Comparison of ENCODE assay signal across 16 cellular contexts in the genomic region with DNA sequence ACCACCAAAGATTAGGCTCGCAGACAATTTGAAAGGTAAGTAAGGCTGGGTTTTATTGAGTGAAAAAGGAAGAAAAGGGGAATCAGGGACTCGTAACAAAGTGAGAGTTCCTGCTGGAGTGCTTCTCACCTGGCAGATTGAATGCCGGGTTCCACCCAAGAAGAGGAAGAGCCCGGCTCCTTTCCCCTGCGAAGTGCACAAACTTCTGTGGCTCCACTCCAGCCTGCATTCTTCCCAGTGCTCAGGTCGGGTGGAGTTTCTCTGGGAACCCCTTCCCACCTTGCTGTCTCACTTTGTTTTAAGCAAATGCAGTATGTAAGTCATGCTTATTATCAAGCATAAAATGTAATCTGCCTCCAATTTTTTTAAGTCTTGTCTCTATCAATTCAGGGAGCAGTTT.
A peak's percentile ranks its signal among the peaks of the same experiment; 100 is the strongest.
DNase-seq lines count a peak whose midpoint lies in the region; ATAC-seq, FAIRE-seq and TF ChIP-seq lines count a peak whose summit lies in the region.
"Had no signal": no experiment of that assay in that cellular context is flagged by ENCODE, and none has a peak within 500 bp of the region (broad histone marks: within the 10 kb centered on the region; RNA-seq: fewer than 3 reads in every experiment).

No MANE protein-coding gene starts in this region.

- intact Hi-C loops in Panc1 (cut with micrococcal nuclease; ENCODE audit: unreplicated experiment) (no loop called here), prostate gland (cut with DNase I) (no loop called here), left colon (cut with DNase I, micrococcal nuclease) (no loop called here)
- intact Hi-C loops in activated CD4-positive, alpha-beta memory T cell treated with anti-CD3 and anti-CD28 coated beads for 36 hours (cut with micrococcal nuclease): no loop called here

- H3K36me3 ChIP-seq in Panc1 (ENCODE audit: control insufficient read depth, insufficient read depth, low read length): no peaks in the 10 kb centered on the region
- H3K36me3 ChIP-seq in hepatocyte (replicated peaks; ENCODE audit: insufficient read depth, low read depth): no peaks in the 10 kb centered on the region
- H3K36me3 ChIP-seq in neuronal stem cell (replicated peaks in 1 of 2; ENCODE audit: control insufficient read depth in 2 of 2, insufficient read depth in 2 of 2, low read length in 2 of 2): no peaks in the 10 kb centered on the region
- no peaks in the 10 kb centered on the region for H3K36me3 ChIP-seq in prostate gland
- H3K36me3 ChIP-seq: BLaER1 had no signal

- peak overlapping the region; percentile 60; the same call in 1 of the 2 replicates for H3K27ac ChIP-seq in Panc1 (ENCODE audit: low read length)
- peak overlapping the region; percentile 45 for H3K27ac ChIP-seq in hepatocyte
- H3K27ac ChIP-seq in neuronal stem cell (replicated peaks; ENCODE audit: low read length): no peak overlapping the region
- no peak overlapping the region for H3K27ac ChIP-seq in prostate gland
- H3K27ac ChIP-seq: BLaER1 had no signal

- H3K4me3 ChIP-seq in Panc1 (ENCODE audit: low read depth in 2 of 2, low read length in 2 of 2): no peak overlapping the region
- H3K4me3 ChIP-seq in hepatocyte: no peak overlapping the region
- H3K4me3 ChIP-seq in neuronal stem cell (ENCODE audit: low read length in 2 of 2): no peak overlapping the region
- H3K4me3 ChIP-seq in prostate gland: no peak overlapping the region
- H3K4me3 ChIP-seq: BLaER1 had no signal

- no peak for TF ChIP-seq CTCF in Panc1 (IDR thresholded peaks at IDR 0.05)
- TF ChIP-seq CTCF in hepatocyte (IDR thresholded peaks at IDR 0.05; ENCODE audit: poor library complexity): no peak
- no peak for TF ChIP-seq CTCF in prostate gland (IDR thresholded peaks at IDR 0.05)

- H3K4me2 ChIP-seq in hepatocyte (no peak overlapping the region), neuronal stem cell (ENCODE audit: insufficient read depth, low read length, poor library complexity, severe bottlenecking) (no peak overlapping the region)
- H3K4me2 ChIP-seq: BLaER1 had no signal

- H3K9me3 ChIP-seq in Panc1 (ENCODE audit: control insufficient read depth, insufficient read depth, low read depth, low read length): no peaks in the 10 kb centered on the region
- no peaks in the 10 kb centered on the region for H3K9me3 ChIP-seq in hepatocyte (ENCODE audit: low read depth)
- no peaks in the 10 kb centered on the region for H3K9me3 ChIP-seq in neuronal stem cell (replicated peaks in 1 of 2; ENCODE audit: control insufficient read depth in 2 of 2, insufficient read depth in 1 of 2, low read depth in 1 of 2, low read length in 2 of 2)
- no peaks in the 10 kb centered on the region for H3K9me3 ChIP-seq in prostate gland
- H3K9me3 ChIP-seq: BLaER1 had no signal

- H3K9ac ChIP-seq in neuronal stem cell (ENCODE audit: low read depth, low read length, poor library complexity): no peak overlapping the region
- H3K9ac ChIP-seq: BLaER1 had no signal

- H3K27me3 ChIP-seq in Panc1 (ENCODE audit: control insufficient read depth, insufficient read depth, low read length): no peaks in the 10 kb centered on the region
- H3K27me3 ChIP-seq in hepatocyte: no peaks in the 10 kb centered on the region
- H3K27me3 ChIP-seq in neuronal stem cell (ENCODE audit: control insufficient read depth in 3 of 3, insufficient read depth in 3 of 3, low read depth in 1 of 3, low read length in 3 of 3): no peaks in the 10 kb centered on the region
- no peaks in the 10 kb centered on the region for H3K27me3 ChIP-seq in prostate gland (replicated peaks; ENCODE audit: insufficient read depth)
- H3K27me3 ChIP-seq: BLaER1 had no signal

- H3K23ac ChIP-seq in neuronal stem cell (ENCODE audit: low read depth, low read length, poor library complexity): no peak overlapping the region

- no peak overlapping the region for H3K18ac ChIP-seq in neuronal stem cell (ENCODE audit: low read length)

- H2BK15ac ChIP-seq in neuronal stem cell (ENCODE audit: low read length): no peak overlapping the region

- no peak overlapping the region for H2BK12ac ChIP-seq in neuronal stem cell (ENCODE audit: low read length)

- H4K20me1 ChIP-seq in hepatocyte (ENCODE audit: insufficient read depth, poor library complexity, severe bottlenecking): no peaks in the 10 kb centered on the region
- H4K20me1 ChIP-seq: BLaER1 had no signal

- H3K4me3 Mint-ChIP-seq in activated CD4-positive, alpha-beta memory T cell treated with anti-CD3 and anti-CD28 coated beads for 36 hours: no peak overlapping the region
- H3K4me3 Mint-ChIP-seq: CD14-positive monocyte; CD4-positive, alpha-beta memory T cell had no signal

- H2AFZ ChIP-seq in hepatocyte: no peak overlapping the region
- peak overlapping the region; percentile 54 for H2AFZ ChIP-seq in neuronal stem cell (ENCODE audit: low read length)

- no peak overlapping the region for H3K14ac ChIP-seq in neuronal stem cell (ENCODE audit: low read length)

- 72% methylated on average over 6 of the region's 6 CpGs for WGBS in hepatocyte (ENCODE audit: low lambda C conversion rate, missing lambda C conversion rate)
- WGBS in neuronal stem cell (ENCODE audit: extremely low coverage in 2 of 2, insufficient read length in 2 of 2, insufficient replicate concordance in 1 of 2), 2 donors: no CpG with 5 or more reads among the region's 6 CpGs
- 64% methylated on average over 6 of the region's 6 CpGs for WGBS in prostate gland

- H3K4me1 ChIP-seq in Panc1 (ENCODE audit: control insufficient read depth, insufficient read depth, low read length): no peaks in the 10 kb centered on the region; the same call in 1 of the 2 replicates
- H3K4me1 ChIP-seq in hepatocyte (ENCODE audit: insufficient read depth): no peaks in the 10 kb centered on the region
- H3K4me1 ChIP-seq in neuronal stem cell (ENCODE audit: control insufficient read depth in 2 of 2, insufficient read depth in 1 of 2, low read depth in 1 of 2, low read length in 2 of 2): peaks cover 0 to 13% of the 10 kb centered on the region in 2 donors
- H3K4me1 ChIP-seq in prostate gland (replicated peaks): no peaks in the 10 kb centered on the region
- H3K4me1 ChIP-seq: BLaER1 had no signal

- no peak overlapping the region for H4K8ac ChIP-seq in neuronal stem cell (ENCODE audit: low read depth, low read length)

- in situ Hi-C loops in Panc1 (cut with HindIII; ENCODE audit: low pct_unique_long_range_greater_than_20kb, low sequenced_read_pairs): no loop called here

- no peak overlapping the region for H2BK120ac ChIP-seq in neuronal stem cell (ENCODE audit: low read depth, low read length)

- no peak overlapping the region for H2BK5ac ChIP-seq in neuronal stem cell (ENCODE audit: low read length)

- H2AK5ac ChIP-seq in neuronal stem cell (ENCODE audit: low read depth, low read length): no peak overlapping the region

- BruUV-seq in Panc1 (replicated peaks; lab: Mats Ljungman, UMichigan): no TSS peak

- no peak overlapping the region for H3K27ac Mint-ChIP-seq in activated CD4-positive, alpha-beta memory T cell treated with anti-CD3 and anti-CD28 coated beads for 36 hours
- H3K27ac Mint-ChIP-seq: CD14-positive monocyte had no signal

- DNase-seq in H54 (ENCODE audit: insufficient read length, low spot score) (no peak), Panc1 (ENCODE audit: low read depth, low spot score) (no peak), hepatocyte (ENCODE audit: low spot score) (no peak), neuronal stem cell (ENCODE audit: low spot score) (no peak), prostate gland (ENCODE audit: low spot score) (no peak), left colon (no peak)
- no peak for DNase-seq in stimulated activated CD4-positive, alpha-beta T cell treated with anti-CD3 and anti-CD28 coated beads, Interleukin-12 subunit alpha, Interleukin-12 subunit beta, amount 100 ng/mL, for 4 hours
- no peak for DNase-seq in activated CD4-positive, alpha-beta memory T cell treated with anti-CD3 and anti-CD28 coated beads for 36 hours
- DNase-seq: 8988T; CD4-positive, alpha-beta memory T cell; DMS153; DMS79 treated with DMSO at 0.1 percent for 48 hours; GF-D8; H7 had no signal

- H3K79me2 ChIP-seq in hepatocyte: no peaks in the 10 kb centered on the region

- H3K9me2 ChIP-seq in hepatocyte (replicated peaks; ENCODE audit: insufficient read depth): no peaks in the 10 kb centered on the region

- POLR2A ChIA-PET in Panc1 (lab: Charles Lee): no interaction called here
- POLR2A ChIA-PET in activated CD4-positive, alpha-beta memory T cell treated with anti-CD3 and anti-CD28 coated beads for 36 hours (lab: Charles Lee): no interaction called here

- CTCF ChIA-PET in Panc1 (lab: Charles Lee): interaction anchor here (0.5 kb wide), 1 partner anchor 579 kb away, joined by 8 read pairs; no protein-coding TSS in a partner anchor
- CTCF ChIA-PET in activated CD4-positive, alpha-beta memory T cell treated with anti-CD3 and anti-CD28 coated beads for 36 hours (lab: Charles Lee): no interaction called here

- H3K36me3 Mint-ChIP-seq in activated CD4-positive, alpha-beta memory T cell treated with anti-CD3 and anti-CD28 coated beads for 36 hours: no peaks in the 10 kb centered on the region
- H3K36me3 Mint-ChIP-seq: CD14-positive monocyte; CD4-positive, alpha-beta memory T cell had no signal

- H3K79me1 ChIP-seq in neuronal stem cell (ENCODE audit: low read depth, low read length): no peaks in the 10 kb centered on the region

- H3K4me1 Mint-ChIP-seq in activated CD4-positive, alpha-beta memory T cell treated with anti-CD3 and anti-CD28 coated beads for 36 hours (ENCODE audit: low read depth): no peaks in the 10 kb centered on the region
- H3K4me1 Mint-ChIP-seq: CD14-positive monocyte had no signal

- H3K4ac ChIP-seq in neuronal stem cell (ENCODE audit: low read length): no peak overlapping the region

- H4K91ac ChIP-seq in neuronal stem cell (ENCODE audit: low read depth, low read length, poor library complexity): no peak overlapping the region

- peaks cover 4% of the 10 kb centered on the region for H3K27me3 Mint-ChIP-seq in activated CD4-positive, alpha-beta memory T cell treated with anti-CD3 and anti-CD28 coated beads for 36 hours

- ATAC-seq in Panc1: no peak
- no peak for ATAC-seq in left colon

- no peak for TF ChIP-seq POLR2A in H54 (IDR thresholded peaks at IDR 0.05; ENCODE audit: low read depth, low read length)
- no peak for TF ChIP-seq POLR2A in prostate gland (IDR thresholded peaks at IDR 0.05)

- no peaks in the 10 kb centered on the region for H3K9me3 Mint-ChIP-seq in activated CD4-positive, alpha-beta memory T cell treated with anti-CD3 and anti-CD28 coated beads for 36 hours

- FAIRE-seq in H54 (lab: Jason Lieb, UNC): peak; percentile 68

Comparison
In these comparisons a context has a peak if more than half of its experiments do, and no peak if none do; other contexts are left out.
1. H3K27ac ChIP-seq: peak in Panc1 (single experiment) and hepatocyte (single experiment); none in neuronal stem cell (single experiment) and prostate gland (0 of 2).